Comparison of ENCODE assay signal across 9 cellular contexts in the genomic region with DNA sequence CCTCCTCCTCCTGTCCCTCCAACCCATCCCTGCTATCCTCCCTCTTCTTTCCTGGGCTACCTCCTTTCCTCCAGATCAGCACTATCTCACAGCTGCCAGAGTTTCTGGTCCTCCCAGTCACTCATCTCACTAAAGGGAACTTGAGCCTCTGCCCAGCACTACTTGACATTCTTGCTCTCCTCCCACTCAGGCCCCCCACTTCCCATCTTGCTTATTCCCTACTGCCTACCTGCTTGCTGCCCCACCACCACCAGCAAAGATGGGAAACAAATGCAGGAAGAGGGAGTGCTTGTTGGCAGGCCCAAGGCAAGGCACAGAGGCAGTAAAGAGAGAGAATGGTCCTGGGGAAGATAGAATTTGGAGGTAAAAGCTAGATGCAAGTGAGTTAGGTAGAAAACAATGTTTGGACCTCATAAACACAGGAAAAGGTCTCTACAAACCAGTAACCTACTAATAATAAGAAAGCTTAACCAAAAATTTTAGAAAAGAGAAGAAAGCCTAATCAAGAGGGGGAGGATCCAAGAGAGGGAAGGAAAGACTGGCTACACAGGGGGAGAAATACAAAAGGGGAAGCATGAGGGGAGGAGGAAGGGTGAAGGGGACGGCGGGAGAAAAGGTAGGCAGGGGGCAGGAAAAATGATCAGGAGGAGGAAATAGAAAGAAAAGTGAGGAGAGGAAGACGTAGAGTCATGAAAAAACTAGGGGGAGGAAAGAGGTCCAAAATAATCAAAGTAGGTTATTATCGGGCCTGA.
DNase-seq lines count a peak whose midpoint lies in the region; ATAC-seq and TF ChIP-seq lines count a peak whose summit lies in the region.
"Had no signal": no experiment of that assay in that cellular context is flagged by ENCODE, and none has a peak within 500 bp of the region (broad histone marks: within the 10 kb centered on the region; RNA-seq: fewer than 3 reads in every experiment).

No MANE protein-coding gene starts in this region.

- H3K27me3 Mint-ChIP-seq in activated T-cell treated with anti-CD3 and anti-CD28 coated beads, Interleukin-2, amount 50 U/mL, for 24 hours, result no peaks in the 10 kb centered on the region

- 100% methylated on average over 2 of the region's 4 CpGs for WGBS in hepatocyte (ENCODE audit: low lambda C conversion rate, missing lambda C conversion rate)
- WGBS in stomach, 5 donors, result 52 to 74% (median 70%) methylated on average over 4 of the region's 4 CpGs

- H3K9me3 Mint-ChIP-seq in activated T-cell treated with anti-CD3 and anti-CD28 coated beads, Interleukin-2, amount 50 U/mL, for 24 hours, result no peaks in the 10 kb centered on the region

- H3K36me3 ChIP-seq in hepatocyte (replicated peaks; ENCODE audit: insufficient read depth, low read depth) (no peaks in the 10 kb centered on the region), stomach (no peaks in the 10 kb centered on the region)

- no peak for DNase-seq in activated T-cell treated with anti-CD3 and anti-CD28 coated beads, Interleukin-2, amount 50 U/mL, for 24 hours
- DNase-seq in activated T-cell treated with anti-CD3 and anti-CD28 coated beads, Interleukin-2, amount 50 U/mL, for 48 hours, result no peak
- DNase-seq in OCI-M1 (lab: John Stamatoyannopoulos, UW) (peak; percentile 63), hepatocyte (ENCODE audit: low spot score) (no peak), stomach (no peak), NCI-H226 (no peak), SK-N-DZ (ENCODE audit: low spot score) (no peak), left colon (no peak)

- H3K79me2 ChIP-seq in hepatocyte, result peaks cover 83% of the 10 kb centered on the region

- H3K27ac Mint-ChIP-seq in activated T-cell treated with anti-CD3 and anti-CD28 coated beads, Interleukin-2, amount 50 U/mL, for 24 hours, result no peak overlapping the region

- no peak for ATAC-seq in left colon

- peaks cover 7% of the 10 kb centered on the region for H4K20me1 ChIP-seq in hepatocyte (ENCODE audit: insufficient read depth, poor library complexity, severe bottlenecking)

- peaks cover 3% of the 10 kb centered on the region for H3K36me3 Mint-ChIP-seq in activated T-cell treated with anti-CD3 and anti-CD28 coated beads, Interleukin-2, amount 50 U/mL, for 24 hours (ENCODE audit: low read depth)

- TF ChIP-seq CTCF in hepatocyte (IDR thresholded peaks at IDR 0.05; ENCODE audit: poor library complexity) (no peak), stomach (IDR thresholded peaks at IDR 0.05) (no peak)

- H3K27ac ChIP-seq in hepatocyte (no peak overlapping the region), stomach (peak overlapping the region in 4 of 5 donors; percentile 64 to 89 (median 80))
- H3K27ac ChIP-seq: epithelial cell of prostate had no signal

- H3K4me1 ChIP-seq in hepatocyte (ENCODE audit: insufficient read depth) (peaks cover 21% of the 10 kb centered on the region), stomach (peaks cover 16 to 74% (median 48%) of the 10 kb centered on the region in 4 donors)

- intact Hi-C loops in stomach (cut with DNase I; ENCODE audit: low total_unique reads) (no loop called here), left colon (cut with DNase I, micrococcal nuclease) (no loop called here)

- H3K4me1 Mint-ChIP-seq in activated T-cell treated with anti-CD3 and anti-CD28 coated beads, Interleukin-2, amount 50 U/mL, for 24 hours (ENCODE audit: low read depth), result peaks cover 48% of the 10 kb centered on the region

- H3K9me3 ChIP-seq in hepatocyte (ENCODE audit: low read depth), result no peaks in the 10 kb centered on the region
- H3K9me3 ChIP-seq in stomach, result no peaks in the 10 kb centered on the region

- no peaks in the 10 kb centered on the region for H3K9me2 ChIP-seq in hepatocyte (replicated peaks; ENCODE audit: insufficient read depth)

- no peak overlapping the region for H2AFZ ChIP-seq in hepatocyte

- H3K27me3 ChIP-seq in hepatocyte (no peaks in the 10 kb centered on the region), stomach (no peaks in the 10 kb centered on the region)

- no peak for TF ChIP-seq POLR2A in stomach (IDR thresholded peaks at IDR 0.05)

- H3K4me2 ChIP-seq in hepatocyte, result peak overlapping the region; percentile 87

- TF ChIP-seq EP300 in stomach (IDR thresholded peaks at IDR 0.05), result no peak

- H3K4me3 ChIP-seq in hepatocyte (no peak overlapping the region), stomach (peak overlapping the region in 2 of 4 donors; percentile 45 to 70)

- H3K4me3 Mint-ChIP-seq in activated T-cell treated with anti-CD3 and anti-CD28 coated beads, Interleukin-2, amount 50 U/mL, for 24 hours, result peak overlapping the region; percentile 92
